In the genomic region with DNA sequence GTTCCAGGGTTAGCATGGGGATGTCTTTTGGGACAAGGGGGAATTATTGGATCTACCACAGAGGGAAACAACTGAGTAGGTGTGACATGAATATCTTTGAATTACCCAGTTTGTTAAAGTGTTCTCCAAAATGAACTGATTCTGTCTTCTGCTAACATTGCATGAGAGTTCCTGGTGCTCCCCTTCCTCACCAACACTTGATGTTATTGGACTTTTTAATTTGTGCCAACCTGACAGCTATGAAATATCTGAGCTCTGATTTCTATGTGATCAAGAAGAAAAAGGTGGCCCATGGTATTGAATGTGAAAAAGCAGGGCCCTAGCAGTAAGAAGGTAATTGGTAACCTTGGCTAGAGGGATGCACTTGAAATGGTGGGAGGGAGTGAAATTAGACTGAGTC, we compare ENCODE assay signal across 2 cellular contexts.
TF ChIP-seq lines count a peak whose summit lies in the region.

No MANE protein-coding gene starts in this region.

TF ChIP-seq in HCT116, 20 proteins besides CTCF, POLR2A, EP300 and RAD21:
- TF ChIP-seq FOSL1 (IDR thresholded peaks at IDR 0.05; ENCODE audit: low read depth) = no peak
- no peak for TF ChIP-seq EZH2phosphoT487 (IDR thresholded peaks at IDR 0.05; ENCODE audit: borderline replicate concordance)
- TF ChIP-seq ZNF274 (IDR thresholded peaks at IDR 0.05; ENCODE audit: low read depth, low read length) = no peak
- no peak for TF ChIP-seq YY1 (IDR thresholded peaks at IDR 0.05; ENCODE audit: extremely low read depth, insufficient replicate concordance, low read depth, low read length)
- peak; percentile 79; the same call in 1 of the 2 replicates for TF ChIP-seq CBX3 (IDR thresholded peaks at IDR 0.05; ENCODE audit: low read depth)

TF ChIP-seq in K562, 482 proteins besides CTCF, POLR2A, EP300 and RAD21:
- TF ChIP-seq KDM1A (IDR thresholded peaks at IDR 0.05) = peak; percentile 28 to 71; a peak in 3 of 4 replicates
- TF ChIP-seq, protein P1, sequence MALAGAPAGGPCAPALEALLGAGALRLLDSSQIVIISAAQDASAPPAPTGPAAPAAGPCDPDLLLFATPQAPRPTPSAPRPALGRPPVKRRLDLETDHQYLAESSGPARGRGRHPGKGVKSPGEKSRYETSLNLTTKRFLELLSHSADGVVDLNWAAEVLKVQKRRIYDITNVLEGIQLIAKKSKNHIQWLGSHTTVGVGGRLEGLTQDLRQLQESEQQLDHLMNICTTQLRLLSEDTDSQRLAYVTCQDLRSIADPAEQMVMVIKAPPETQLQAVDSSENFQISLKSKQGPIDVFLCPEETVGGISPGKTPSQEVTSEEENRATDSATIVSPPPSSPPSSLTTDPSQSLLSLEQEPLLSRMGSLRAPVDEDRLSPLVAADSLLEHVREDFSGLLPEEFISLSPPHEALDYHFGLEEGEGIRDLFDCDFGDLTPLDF (CRISPR knock-in tag; IDR thresholded peaks at IDR 0.05) = no peak
- TF ChIP-seq TRIM28 (IDR thresholded peaks at IDR 0.05) = peak; percentile 82
- TF ChIP-seq RBM25 (IDR thresholded peaks at IDR 0.05; ENCODE audit: low read depth, low read length, severe bottlenecking) = peak; percentile 91
- peak in 1 of 2 experiments; percentile 80; a peak in 1 of 3 replicates for TF ChIP-seq CBX3 (IDR thresholded peaks at IDR 0.05; ENCODE audit: borderline replicate concordance in 1 of 2, low read length in 2 of 2)
- no peak for TF ChIP-seq POU5F1 (IDR thresholded peaks at IDR 0.05; ENCODE audit: borderline replicate concordance, low read depth, low read length, partially characterized antibody)
- no peak for TF ChIP-seq EP400 (IDR thresholded peaks at IDR 0.05)
- peak; percentile 69 for TF ChIP-seq HDAC2 (IDR thresholded peaks at IDR 0.05)
- no peak for TF ChIP-seq ESRRB (CRISPR knock-in tag; IDR thresholded peaks at IDR 0.05; ENCODE audit: borderline replicate concordance)
- peak; percentile 92 for TF ChIP-seq BCOR (IDR thresholded peaks at IDR 0.05)
- peak; percentile 97 for TF ChIP-seq ZNF184 (CRISPR knock-in tag; IDR thresholded peaks at IDR 0.05)
- no peak for TF ChIP-seq MTA3 (IDR thresholded peaks at IDR 0.05; ENCODE audit: borderline replicate concordance)
- peak; percentile 59; the same call in 1 of the 2 replicates for TF ChIP-seq HLTF (IDR thresholded peaks at IDR 0.05)
TF ChIP-seq in K562: peak in this region for 8.
